8 cellular contexts compared by ENCODE assay signal in the genomic region with DNA sequence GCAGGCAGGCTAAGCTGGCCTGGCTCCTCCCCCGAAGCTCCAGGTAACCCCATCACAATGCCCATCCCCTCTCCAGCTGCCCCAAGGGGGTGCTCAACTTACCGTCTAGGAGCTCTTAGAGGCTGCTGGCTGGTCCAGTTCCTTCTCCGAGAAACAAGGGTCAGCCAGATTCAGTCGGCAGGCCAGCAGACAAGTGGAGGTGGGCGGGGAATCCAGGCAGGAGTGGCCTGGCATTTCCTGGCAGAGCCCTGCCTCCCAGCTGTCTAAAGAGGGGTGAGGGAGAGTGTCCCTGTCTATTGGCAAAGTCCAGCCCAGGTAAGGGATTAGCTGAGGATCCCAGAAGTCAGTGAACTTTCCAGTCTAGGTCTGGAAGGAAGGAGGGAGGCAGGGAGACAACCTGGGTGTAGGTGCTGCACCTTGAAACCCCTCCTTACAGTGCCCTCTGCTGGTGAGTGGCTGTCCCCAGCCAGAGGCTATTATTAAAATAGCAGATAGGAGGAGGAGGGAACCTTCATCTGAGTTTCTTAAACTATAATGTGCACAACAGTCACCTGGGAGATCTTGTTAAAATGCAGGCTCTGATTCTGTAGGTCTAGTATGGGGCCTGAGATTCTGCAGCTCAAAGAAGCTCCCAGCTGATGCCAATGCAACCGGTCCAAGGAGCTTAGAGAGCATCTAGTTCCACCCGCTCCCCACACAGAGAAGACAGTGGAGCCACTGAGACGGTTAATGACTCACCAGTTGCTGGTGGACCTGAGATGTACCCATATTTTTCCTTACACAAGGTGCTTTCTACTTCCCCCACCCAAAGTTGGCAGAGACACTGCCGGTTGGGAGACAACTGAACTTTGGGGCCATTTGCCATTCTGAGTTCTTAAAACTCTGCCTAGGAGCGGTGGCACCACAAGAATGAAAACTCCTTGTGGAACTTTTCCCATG. TPM values are rescaled to one million over a fixed set of nuclear protein-coding genes. Genes with fewer than 3 reads are reported as not detected.
DNase-seq lines count a peak whose midpoint lies in the region; ATAC-seq and TF ChIP-seq lines count a peak whose summit lies in the region.

A gene with protein sequence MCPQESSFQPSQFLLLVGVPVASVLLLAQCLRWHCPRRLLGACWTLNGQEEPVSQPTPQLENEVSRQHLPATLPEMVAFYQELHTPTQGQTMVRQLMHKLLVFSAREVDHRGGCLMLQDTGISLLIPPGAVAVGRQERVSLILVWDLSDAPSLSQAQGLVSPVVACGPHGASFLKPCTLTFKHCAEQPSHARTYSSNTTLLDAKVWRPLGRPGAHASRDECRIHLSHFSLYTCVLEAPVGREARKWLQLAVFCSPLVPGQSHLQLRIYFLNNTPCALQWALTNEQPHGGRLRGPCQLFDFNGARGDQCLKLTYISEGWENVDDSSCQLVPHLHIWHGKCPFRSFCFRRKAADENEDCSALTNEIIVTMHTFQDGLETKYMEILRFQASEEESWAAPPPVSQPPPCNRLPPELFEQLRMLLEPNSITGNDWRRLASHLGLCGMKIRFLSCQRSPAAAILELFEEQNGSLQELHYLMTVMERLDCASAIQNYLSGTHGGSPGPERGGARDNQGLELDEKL (minus strand): TSS at position 162 of the 939 bp plus-strand sequence. CDS start 4,147 bp downstream, outside the sequence.

- H3K79me1 ChIP-seq in IMR-90 (ENCODE audit: low read depth in 1 of 2, low read length in 2 of 2), result no peaks in the 10 kb centered on the region

- no peak within 1 kb of the TSS for H2BK20ac ChIP-seq in IMR-90 (ENCODE audit: low read depth, low read length)

- H3K79me2 ChIP-seq in DND-41 (ENCODE audit: insufficient read depth, low read length), result no peaks in the 10 kb centered on the region

- H3K4me3 ChIP-seq in DND-41 (ENCODE audit: low read depth in 1 of 2, low read length in 2 of 2) (no peak within 1 kb of the TSS), IMR-90 (ENCODE audit: insufficient read depth, low read depth, low read length) (no peak within 1 kb of the TSS), brain microvascular endothelial cell (ENCODE audit: low read depth, low read length) (no peak within 1 kb of the TSS), kidney epithelial cell (ENCODE audit: low read depth, low read length) (peak within 1 kb of the TSS; percentile 31)

- peak; percentile 98 for TF ChIP-seq CTCF in DND-41 (IDR thresholded peaks at IDR 0.05; ENCODE audit: borderline replicate concordance, extremely low read depth, low read length, poor library complexity, severe bottlenecking)
- TF ChIP-seq CTCF in IMR-90 (conservative IDR thresholded peaks at IDR 0.05; ENCODE audit: low read depth, low read length), result peak; percentile 59
- TF ChIP-seq CTCF in brain microvascular endothelial cell (IDR thresholded peaks at IDR 0.05; ENCODE audit: low read depth, low read length, missing control alignments), result peak; percentile 86
- peak; percentile 77 for TF ChIP-seq CTCF in kidney epithelial cell (IDR thresholded peaks at IDR 0.05; ENCODE audit: insufficient read depth, low read length, poor library complexity, severe bottlenecking)

- no peak within 1 kb of the TSS for H2BK120ac ChIP-seq in IMR-90 (ENCODE audit: low read depth, low read length)

- ATAC-seq in DND-41 (ENCODE audit: insufficient read depth, low read depth) (peak; percentile 91), IMR-90 (ENCODE audit: low read depth) (peak; percentile 78), GM19397 (IDR thresholded peaks at IDR 0.05; ENCODE audit: unreplicated experiment) (no peak)

- intact Hi-C loops in IMR-90 (cut with micrococcal nuclease), result no loop called here

- no peak within 1 kb of the TSS for H3K23ac ChIP-seq in IMR-90 (ENCODE audit: low read depth, low read length)

- H3K4me1 ChIP-seq in DND-41 (ENCODE audit: insufficient read depth, low read length) (no peaks in the 10 kb centered on the region), IMR-90 (ENCODE audit: control insufficient read depth, insufficient read depth, low read length) (no peaks in the 10 kb centered on the region)

- BruUV-seq in IMR-90 (replicated peaks; lab: Mats Ljungman, UMichigan), result no TSS peak

- H3K36me3 ChIP-seq in DND-41 (ENCODE audit: insufficient read depth, low read length), result no peaks in the 10 kb centered on the region
- no peaks in the 10 kb centered on the region for H3K36me3 ChIP-seq in IMR-90 (ENCODE audit: control insufficient read depth, insufficient read depth, low read length)
- H3K36me3 ChIP-seq in brain microvascular endothelial cell (replicated peaks), result no peaks in the 10 kb centered on the region
- H3K36me3 ChIP-seq in kidney epithelial cell (ENCODE audit: control insufficient read depth, insufficient read depth, low read length), result no peaks in the 10 kb centered on the region

- H2BK15ac ChIP-seq in IMR-90 (ENCODE audit: low read depth, low read length), result no peak within 1 kb of the TSS

- CTCF ChIA-PET in IMR-90 (lab: Yijun Ruan, JAX), result interaction anchor here (0.9 to 2.5 kb wide), 3 partner anchors 12 to 151 kb away, joined by 3 to 11 read pairs (median 4); no protein-coding TSS in a partner anchor

- H2AFZ ChIP-seq in DND-41 (ENCODE audit: low read depth, low read length), result no peak within 1 kb of the TSS
- H2AFZ ChIP-seq in IMR-90 (replicated peaks; ENCODE audit: low read length, poor library complexity), result no peak within 1 kb of the TSS

- DNase-seq in DND-41, result peak; percentile 72
- no peak for DNase-seq in IMR-90
- DNase-seq in T-helper 2 cell, result peak in 3 of 5 experiments; percentile 25 to 50 (median 37)
- peak; percentile 20 for DNase-seq in brain microvascular endothelial cell
- no peak for DNase-seq in kidney epithelial cell (ENCODE audit: low read depth)
- DNase-seq in stimulated activated CD8-positive, alpha-beta memory T cell treated with anti-CD3 and anti-CD28 coated beads, Interleukin-4, amount 100 ng/mL, for 24 hours (ENCODE audit: low read depth), result peak; percentile 28
- no peak for DNase-seq in NCI-H1092 (lab: John Stamatoyannopoulos, UW)

- H2BK5ac ChIP-seq in IMR-90 (ENCODE audit: low read depth, low read length, poor library complexity, severe bottlenecking), result no peak within 1 kb of the TSS

- H3K27ac ChIP-seq in DND-41 (ENCODE audit: low read length) (no peak within 1 kb of the TSS), IMR-90 (ENCODE audit: insufficient read depth, low read length) (no peak within 1 kb of the TSS), brain microvascular endothelial cell (no peak within 1 kb of the TSS)

- H4K20me1 ChIP-seq in DND-41 (ENCODE audit: insufficient read depth, low read length), result no peaks in the 10 kb centered on the region
- H4K20me1 ChIP-seq in IMR-90 (ENCODE audit: insufficient read depth, low read length), result no peaks in the 10 kb centered on the region

- POLR2A ChIA-PET in IMR-90 (lab: Charles Lee; ENCODE audit: unreplicated experiment), result no interaction called here

- no peak within 1 kb of the TSS for H3K18ac ChIP-seq in IMR-90 (ENCODE audit: low read depth, low read length)

- no peak within 1 kb of the TSS for H4K91ac ChIP-seq in IMR-90 (ENCODE audit: insufficient read depth, low read depth, low read length)

- no peak within 1 kb of the TSS for H3K14ac ChIP-seq in IMR-90 (replicated peaks; ENCODE audit: low read depth, low read length)

- no peak for TF ChIP-seq POLR2A in IMR-90 (IDR thresholded peaks at IDR 0.05; ENCODE audit: low read depth, low read length)

- in situ Hi-C loops in IMR-90 (cut with MboI; ENCODE audit: low sequenced_read_pairs) (loop anchor here (25.0 kb wide), 2 partner anchors 1052 to 1677 kb away; no protein-coding TSS in a partner anchor), brain microvascular endothelial cell (cut with HindIII; ENCODE audit: low pct_ligation_motif_present, low sequenced_read_pairs) (no loop called here)

- H3K4ac ChIP-seq in IMR-90 (ENCODE audit: low read depth, low read length), result no peak within 1 kb of the TSS

- H3K9ac ChIP-seq in DND-41 (ENCODE audit: low read depth, low read length) (no peak within 1 kb of the TSS), IMR-90 (ENCODE audit: low read depth, low read length) (no peak within 1 kb of the TSS)

- no peak within 1 kb of the TSS for H2AK9ac ChIP-seq in IMR-90 (replicated peaks; ENCODE audit: low read depth, low read length, poor library complexity)

- no peaks in the 10 kb centered on the region for H3K9me3 ChIP-seq in DND-41 (ENCODE audit: insufficient read depth, low read length, severe bottlenecking)
- H3K9me3 ChIP-seq in IMR-90 (ENCODE audit: control insufficient read depth, insufficient read depth, low read length), result no peaks in the 10 kb centered on the region

- no peak within 1 kb of the TSS for H3K56ac ChIP-seq in IMR-90 (ENCODE audit: extremely low read depth, insufficient read depth, low read length)

- no peak within 1 kb of the TSS for H3K4me2 ChIP-seq in DND-41 (ENCODE audit: insufficient read depth, low read length)
- H3K4me2 ChIP-seq in IMR-90 (ENCODE audit: low read depth, low read length), result no peak within 1 kb of the TSS

- dilution Hi-C loops in IMR-90 (cut with HindIII; ENCODE audit: low sequenced_read_pairs, unreplicated experiment), result no loop called here

- no peaks in the 10 kb centered on the region for H3K9me1 ChIP-seq in IMR-90 (ENCODE audit: insufficient read depth, low read length)

- H3K27me3 ChIP-seq in DND-41 (ENCODE audit: insufficient read depth, low read length, poor library complexity) (no peaks in the 10 kb centered on the region), IMR-90 (ENCODE audit: control insufficient read depth, insufficient read depth, low read length) (peaks cover 14% of the 10 kb centered on the region), brain microvascular endothelial cell (replicated peaks) (no peaks in the 10 kb centered on the region), kidney epithelial cell (ENCODE audit: control insufficient read depth, insufficient read depth, low read length) (no peaks in the 10 kb centered on the region)

- H2AK5ac ChIP-seq in IMR-90 (ENCODE audit: low read depth, low read length), result no peak within 1 kb of the TSS

- TF ChIP-seq RAD21 in IMR-90 (IDR thresholded peaks at IDR 0.05; ENCODE audit: low read length), result 0 out of 2 replicates have a peak, but pooled peaks have one; percentile 31

- 72% methylated on average over 6 of the region's 10 CpGs; no CpG with 5 or more reads in 1 of the 2 experiments for WGBS in IMR-90 (ENCODE audit: extremely low coverage in 2 of 2, insufficient read length in 1 of 2), 2 experiments

- no peak within 1 kb of the TSS for H4K8ac ChIP-seq in IMR-90 (ENCODE audit: low read depth in 2 of 2, low read length in 2 of 2)

- no peak within 1 kb of the TSS for H4K5ac ChIP-seq in IMR-90 (ENCODE audit: low read depth, low read length)

TF ChIP-seq in IMR-90, 13 proteins besides CTCF, POLR2A, EP300 and RAD21:
- TF ChIP-seq MAZ (IDR thresholded peaks at IDR 0.05; ENCODE audit: borderline replicate concordance, low read depth, low read length), result no peak
- no peak for TF ChIP-seq CHD1 (IDR thresholded peaks at IDR 0.05; ENCODE audit: low read depth, low read length)
- no peak for TF ChIP-seq RCOR1 (IDR thresholded peaks at IDR 0.05; ENCODE audit: insufficient replicate concordance, low read length)
- peak; percentile 40; the same call in 1 of the 2 replicates for TF ChIP-seq SMC3 (IDR thresholded peaks at IDR 0.05; ENCODE audit: low read depth, low read length)

RNA-seq across cellular contexts. Expression of the gene that starts here (rescaled TPM):
- total RNA-seq in IMR-90 (2012; rRNA removed), result not detected in 2 replicates
- not detected in 2 replicates for polyA plus RNA-seq in IMR-90 (2012; rRNA removed)
- polyA plus RNA-seq in IMR-90 (2012; cell fraction: cytosol; rRNA removed), result 0.02 TPM in 2 replicates
- 0.19 and 0.27 TPM in 2 replicates for polyA plus RNA-seq in IMR-90 (2012; cell fraction: nucleus; rRNA removed; ENCODE audit: low replicate concordance)
- total RNA-seq in kidney epithelial cell, result 1.1 and 1.8 TPM in 2 replicates

Comparison
In these comparisons a context has a peak if more than half of its experiments do, and no peak if none do; other contexts are left out.
1. Peak in ATAC-seq in IMR-90; RNA of the gene not detected or under 1 TPM.
2. DNase-seq: peak in DND-41 (single experiment), T-helper 2 cell (3 of 5), brain microvascular endothelial cell (single experiment) and stimulated activated CD8-positive, alpha-beta memory T cell treated with anti-CD3 and anti-CD28 coated beads, Interleukin-4, amount 100 ng/mL, for 24 hours (single experiment); none in IMR-90 (single experiment), kidney epithelial cell (single experiment) and NCI-H1092 (single experiment).
3. Peak in every context shown above with its lines, with median percentiles within 50 percentile points of each other: CTCF ChIP-seq.